ENCODE assay signal across 15 cellular contexts in genomic region chr7:130444230-130444629, GRCh38. TPM values are rescaled to one million over a fixed set of nuclear protein-coding genes. Genes with fewer than 3 reads are reported as not detected.
DNase-seq lines count a peak whose midpoint lies in the region; ATAC-seq and TF ChIP-seq lines count a peak whose summit lies in the region.
"Had no signal": no experiment of that assay in that cellular context is flagged by ENCODE, and none has a peak within 500 bp of the region (broad histone marks: within the 10 kb centered on the region; RNA-seq: fewer than 3 reads in every experiment).

No MANE protein-coding gene starts in this region.

- H2AFZ ChIP-seq in GM23338 (peak overlapping the region; percentile 45; the same call in 1 of the 2 replicates), parathyroid adenoma (peak overlapping the region; percentile 2)

- H3K9me3 ChIP-seq in adipocyte (ENCODE audit: control insufficient read depth, low read length) (peaks cover 12% of the 10 kb centered on the region), parathyroid adenoma (ENCODE audit: control insufficient read depth, low read length) (no peaks in the 10 kb centered on the region)

- H3K36me3 ChIP-seq in GM23338 (ENCODE audit: insufficient read depth) (no peaks in the 10 kb centered on the region), adipocyte (ENCODE audit: control insufficient read depth, insufficient read depth, low read length, severe bottlenecking) (no peaks in the 10 kb centered on the region), parathyroid adenoma (ENCODE audit: control insufficient read depth, insufficient read depth, low read length) (no peaks in the 10 kb centered on the region)
- H3K36me3 ChIP-seq: ascending aorta had no signal

- H3K27ac ChIP-seq in GM23338 (ENCODE audit: low read depth), result no peak overlapping the region
- H3K27ac ChIP-seq in parathyroid adenoma, result no peak overlapping the region
- H3K27ac ChIP-seq: ascending aorta had no signal

- no peak overlapping the region for H3K4me3 Mint-ChIP-seq in GM23338
- H3K4me3 Mint-ChIP-seq: dendritic cell treated with granulocyte-macrophage colony-stimulating factor and Interleukin-4, amounts not matched to agents 40 ng/mL and 50 ng/mL, for 4 days had no signal

- H3K9me2 ChIP-seq in GM23338 (ENCODE audit: insufficient read depth), result no peaks in the 10 kb centered on the region
- H3K9me2 ChIP-seq: SK-N-SH had no signal

- H3K9ac ChIP-seq in adipocyte (ENCODE audit: low read length), result peak overlapping the region; percentile 76
- H3K9ac ChIP-seq in parathyroid adenoma, result no peak overlapping the region
- H3K9ac ChIP-seq: SK-N-SH had no signal

- H3K4me1 ChIP-seq in GM23338 (ENCODE audit: insufficient read depth), result peaks cover 13% of the 10 kb centered on the region
- peaks cover 28% of the 10 kb centered on the region for H3K4me1 ChIP-seq in adipocyte (ENCODE audit: control insufficient read depth, insufficient read depth, low read length)
- H3K4me1 ChIP-seq in parathyroid adenoma, result peaks cover 10% of the 10 kb centered on the region

- H3K4me3 ChIP-seq in GM23338, result no peak overlapping the region
- peak overlapping the region; percentile 60 for H3K4me3 ChIP-seq in adipocyte (ENCODE audit: low read length)
- H3K4me3 ChIP-seq in fibroblast of the aortic adventitia (ENCODE audit: low read depth, low read length), result no peak overlapping the region
- H3K4me3 ChIP-seq in parathyroid adenoma (ENCODE audit: low read depth, low read length), result no peak overlapping the region
- H3K4me3 ChIP-seq: ascending aorta had no signal

- H3K79me2 ChIP-seq in GM23338 (replicated peaks; ENCODE audit: insufficient read depth) (no peaks in the 10 kb centered on the region), parathyroid adenoma (no peaks in the 10 kb centered on the region)

- DNase-seq in GM23338 (ENCODE audit: low spot score) (no peak), adipocyte (ENCODE audit: low read depth) (peak; percentile 61), fibroblast of the aortic adventitia (ENCODE audit: low read depth) (peak; percentile 91), hippocampal formation (lab: John Stamatoyannopoulos, UW) (no peak), germinal center (ENCODE audit: low spot score) (no peak)
- no peak for DNase-seq in stimulated activated CD4-positive, alpha-beta T cell treated with anti-CD3 and anti-CD28 coated beads, Interleukin-2, amount 100 ng/mL, for 24 hours
- DNase-seq: activated gamma-delta T cell treated with Interleukin-2 at 50 U/mL for 16 hours, NCI-H2171 treated with DMSO at 0.1 percent for 48 hours, NCI-H82, SK-N-SH, T-helper 9 cell had no signal

- peaks cover 19% of the 10 kb centered on the region for H3K4me1 Mint-ChIP-seq in GM23338

- no peak overlapping the region for H3K27ac Mint-ChIP-seq in GM23338
- H3K27ac Mint-ChIP-seq: dendritic cell treated with granulocyte-macrophage colony-stimulating factor and Interleukin-4, amounts not matched to agents 40 ng/mL and 50 ng/mL, for 4 days had no signal

- H3F3A ChIP-seq in GM23338 (replicated peaks; ENCODE audit: low read depth), result no peaks in the 10 kb centered on the region

- peaks cover 13% of the 10 kb centered on the region; the same call in 2 of the 3 replicates for H3K9me3 Mint-ChIP-seq in GM23338

- no peak for TF ChIP-seq CTCF in GM23338 (conservative IDR thresholded peaks at IDR 0.05; ENCODE audit: low read depth in 2 of 2)
- no peak for TF ChIP-seq CTCF in fibroblast of the aortic adventitia (IDR thresholded peaks at IDR 0.05; ENCODE audit: insufficient read depth, low read length)
- no peak for TF ChIP-seq CTCF in parathyroid adenoma (IDR thresholded peaks at IDR 0.05)

- H3K27me3 ChIP-seq in GM23338 (ENCODE audit: insufficient read depth) (no peaks in the 10 kb centered on the region), adipocyte (replicated peaks; ENCODE audit: control insufficient read depth, insufficient read depth, low read length) (no peaks in the 10 kb centered on the region), parathyroid adenoma (ENCODE audit: control insufficient read depth, insufficient read depth, low read length) (no peaks in the 10 kb centered on the region)
- H3K27me3 ChIP-seq: ascending aorta had no signal

- ATAC-seq in GM23338 (no peak), GM19397 (IDR thresholded peaks at IDR 0.05; ENCODE audit: unreplicated experiment) (no peak)

- peaks cover 7% of the 10 kb centered on the region for H3K27me3 Mint-ChIP-seq in GM23338 (ENCODE audit: insufficient read depth, low read depth, poor library complexity)
- H3K27me3 Mint-ChIP-seq: dendritic cell treated with granulocyte-macrophage colony-stimulating factor and Interleukin-4, amounts not matched to agents 40 ng/mL and 50 ng/mL, for 4 days had no signal

- no peaks in the 10 kb centered on the region for H4K20me1 ChIP-seq in GM23338 (replicated peaks; ENCODE audit: insufficient read depth)

- H3K36me3 Mint-ChIP-seq in GM23338 (ENCODE audit: low read depth), result peaks cover 7% of the 10 kb centered on the region; the same call in 2 of the 3 replicates

- H3K4me2 ChIP-seq in GM23338 (no peak overlapping the region), parathyroid adenoma (ENCODE audit: low read length) (no peak overlapping the region)
- H3K4me2 ChIP-seq: SK-N-SH had no signal

TF ChIP-seq in GM23338, 12 proteins besides CTCF, POLR2A, EP300 and RAD21:
- TF ChIP-seq ZNF114 (CRISPR knock-in tag; IDR thresholded peaks at IDR 0.05) (no peak), CREB1 (CRISPR knock-in tag; IDR thresholded peaks at IDR 0.05; ENCODE audit: low read depth) (no peak), ETS1 (IDR thresholded peaks at IDR 0.05) (no peak), POLR2AphosphoS5 (IDR thresholded peaks at IDR 0.05; ENCODE audit: low read depth) (no peak)

RNA-seq across cellular contexts. Expression of gene CEP41, which starts 3.4 kb away (rescaled TPM):
- total RNA-seq in GM23338 (2014; rRNA removed; shearing (Covaris generic)), result 11.5 and 17.4 TPM in 2 replicates
- polyA plus RNA-seq in GM23338 (2016; fragmentation: Nextera tagmentation; extraction: Ambion mirVana), result 25.0 and 26.2 TPM in 2 replicates
- 16.1 and 21.6 TPM in 2 replicates for total RNA-seq in fibroblast of the aortic adventitia (ENCODE audit: low replicate concordance)

RNA-seq across cellular contexts. Expression of gene MEST, which starts 47.7 kb away (rescaled TPM):
- 229 and 230 TPM in 2 replicates for total RNA-seq in GM23338 (2014; rRNA removed; shearing (Covaris generic))
- polyA plus RNA-seq in GM23338 (2016; fragmentation: Nextera tagmentation; extraction: Ambion mirVana), result 161 and 167 TPM in 2 replicates
- total RNA-seq in fibroblast of the aortic adventitia (ENCODE audit: low replicate concordance), result 63.0 and 236 TPM in 2 replicates

Comparison
In these comparisons a context has a peak if more than half of its experiments do, and no peak if none do; other contexts are left out.
1. DNase-seq: peak in adipocyte (single experiment) and fibroblast of the aortic adventitia (single experiment); none in GM23338 (single experiment), stimulated activated CD4-positive, alpha-beta T cell treated with anti-CD3 and anti-CD28 coated beads, Interleukin-2, amount 100 ng/mL, for 24 hours (0 of 2), hippocampal formation (0 of 2) and germinal center (single experiment).